Comparison of ENCODE assay signal across 19 cellular contexts in the genomic region with DNA sequence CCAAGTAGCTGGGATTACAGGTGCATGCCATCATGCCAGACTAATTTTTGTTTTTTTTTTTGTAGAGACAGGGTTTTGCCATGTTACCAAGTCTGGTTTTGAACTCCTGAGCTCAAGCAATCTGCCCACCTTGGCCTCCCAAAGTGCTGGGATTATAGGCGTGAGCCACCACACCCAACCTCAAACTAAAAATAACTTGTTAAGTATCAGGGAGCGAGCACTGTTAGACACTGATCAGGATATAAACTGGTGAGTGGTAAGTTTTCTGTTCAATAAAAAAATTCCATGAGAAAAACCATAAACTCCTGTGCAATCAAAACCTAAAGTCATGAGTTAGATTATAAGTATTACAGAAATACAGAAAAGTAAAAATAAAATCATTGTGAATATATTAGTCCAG. TPM values are rescaled to one million over a fixed set of nuclear protein-coding genes. Genes with fewer than 3 reads are reported as not detected.
"Had no signal": no experiment of that assay in that cellular context is flagged by ENCODE, and none has a peak within 500 bp of the region (broad histone marks: within the 10 kb centered on the region; RNA-seq: fewer than 3 reads in every experiment).

No MANE protein-coding gene starts in this region.

- H3K4me1 ChIP-seq: body of pancreas, sigmoid colon, uterus had no signal

- DNase-seq: activated CD4-positive, alpha-beta T cell treated with anti-CD3 and anti-CD28 coated beads, Interleukin-2, amount 50 U/mL, for 48 hours; activated effector memory CD4-positive, alpha-beta T cell treated with Interleukin-2 at 50 U/mL for 16 hours; activated naive CD8-positive, alpha-beta T cell treated with anti-CD3 and anti-CD28 coated beads, Interleukin-2, amount 10 ng/mL, durations not matched to agents 7 days and 5 days; activated T-cell treated with anti-CD3 and anti-CD28 coated beads, Interleukin-2, amount 50 U/mL, for 24 hours; body of pancreas; foreskin fibroblast; hypothalamus; left lung; mammary epithelial cell; midbrain; sigmoid colon; stimulated activated CD4-positive, alpha-beta T cell treated with anti-CD3 and anti-CD28 coated beads, Interleukin-4, amount 100 ng/mL, for 4 hours; stimulated activated naive CD4-positive, alpha-beta T cell; substantia nigra; uterus had no signal

- ATAC-seq: body of pancreas, left lung had no signal

- H3K4me3 Mint-ChIP-seq: activated naive CD8-positive, alpha-beta T cell treated with anti-CD3 and anti-CD28 coated beads, Interleukin-2, amount 10 ng/mL, durations not matched to agents 7 days and 5 days; activated T-cell treated with anti-CD3 and anti-CD28 coated beads, Interleukin-2, amount 50 U/mL, for 24 hours had no signal

- H3K9me3 Mint-ChIP-seq: activated naive CD8-positive, alpha-beta T cell treated with anti-CD3 and anti-CD28 coated beads, Interleukin-2, amount 10 ng/mL, durations not matched to agents 7 days and 5 days; activated T-cell treated with anti-CD3 and anti-CD28 coated beads, Interleukin-2, amount 50 U/mL, for 24 hours had no signal

- H3K9me3 ChIP-seq: body of pancreas, left lung, sigmoid colon, tibial nerve, uterus had no signal

- H3K27ac Mint-ChIP-seq: activated naive CD8-positive, alpha-beta T cell treated with anti-CD3 and anti-CD28 coated beads, Interleukin-2, amount 10 ng/mL, durations not matched to agents 7 days and 5 days had no signal

- H3K4me3 ChIP-seq: body of pancreas, left lung, sigmoid colon, tibial nerve, uterus had no signal

- H3K36me3 ChIP-seq: uterus had no signal

- H3K27me3 Mint-ChIP-seq: activated naive CD8-positive, alpha-beta T cell treated with anti-CD3 and anti-CD28 coated beads, Interleukin-2, amount 10 ng/mL, durations not matched to agents 7 days and 5 days; activated T-cell treated with anti-CD3 and anti-CD28 coated beads, Interleukin-2, amount 50 U/mL, for 24 hours had no signal

RNA-seq across cellular contexts. Expression of a gene that starts 44.6 kb away (rescaled TPM):
- total RNA-seq: cardiac septum, dermis microvascular lymphatic vessel endothelial cell, osteocyte had no signal
